8 cellular contexts compared by ENCODE assay signal in the genomic region with DNA sequence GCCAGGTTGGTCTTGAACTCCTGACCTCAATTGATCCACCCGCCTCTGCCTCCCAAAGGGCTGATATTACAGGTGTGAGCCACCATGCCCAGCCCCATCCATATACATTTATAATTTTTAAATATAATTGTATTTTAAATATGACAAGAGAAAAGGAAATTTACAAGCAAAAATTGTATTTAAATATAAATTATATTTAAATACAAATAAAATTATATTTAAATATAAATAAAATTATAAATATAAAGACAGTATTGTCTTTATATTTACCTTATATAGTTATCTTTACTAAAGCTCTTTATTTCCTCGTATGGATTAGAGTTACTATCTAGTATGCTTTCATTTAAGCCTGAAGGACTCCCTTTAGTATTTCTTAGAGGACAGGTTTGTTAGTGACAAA.
"Had no signal": no experiment of that assay in that cellular context is flagged by ENCODE, and none has a peak within 500 bp of the region (broad histone marks: within the 10 kb centered on the region; RNA-seq: fewer than 3 reads in every experiment).

No MANE protein-coding gene starts in this region.

- H3K27ac ChIP-seq: GM23248, HL-60 had no signal

- H2AFZ ChIP-seq: GM23248 had no signal

- FAIRE-seq: H54, HepG2 had no signal

- ATAC-seq: HepG2 had no signal

- H3K4me3 ChIP-seq: GM23248 had no signal

- DNase-seq: GM23248, GOT3, H9, HCEC 1CT, KG1 had no signal

- H3K9ac ChIP-seq: GM23248 had no signal
